ENCODE assay signal across 2 cellular contexts in the genomic region with DNA sequence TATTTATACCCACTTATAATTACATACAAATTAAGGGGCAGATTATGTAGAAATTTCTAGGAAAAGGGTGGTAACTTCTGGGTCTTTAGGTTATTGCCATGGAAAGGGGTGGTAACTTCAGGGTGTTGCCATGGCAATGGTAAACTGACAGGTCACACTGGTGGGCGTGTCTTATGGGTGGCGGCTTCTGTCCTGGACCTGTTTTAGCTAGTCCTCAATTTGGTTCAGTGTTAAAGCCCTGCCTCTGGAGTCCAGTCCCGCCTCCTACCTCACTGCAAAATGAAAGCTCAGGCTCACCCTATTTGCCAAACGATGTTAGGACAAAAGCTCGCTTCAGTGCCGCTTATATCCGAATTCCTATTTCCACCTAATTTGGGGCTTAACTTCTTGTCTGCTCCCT.
TF ChIP-seq lines count a peak whose summit lies in the region.

No MANE protein-coding gene starts in this region.

TF ChIP-seq in IMR-90, 13 proteins besides CTCF, POLR2A, EP300 and RAD21 (continued from another document):
- TF ChIP-seq MAZ (IDR thresholded peaks at IDR 0.05; ENCODE audit: borderline replicate concordance, low read depth, low read length): no peak
- no peak for TF ChIP-seq MAFK (IDR thresholded peaks at IDR 0.05; ENCODE audit: low read depth, low read length)
- no peak for TF ChIP-seq RFX5 (IDR thresholded peaks at IDR 0.05; ENCODE audit: low read depth, low read length)
- TF ChIP-seq BHLHE40 (IDR thresholded peaks at IDR 0.05; ENCODE audit: low read depth, low read length): no peak
- TF ChIP-seq RCOR1 (IDR thresholded peaks at IDR 0.05; ENCODE audit: insufficient replicate concordance, low read length): no peak
- TF ChIP-seq FOS (IDR thresholded peaks at IDR 0.05; ENCODE audit: low read depth, low read length): no peak
- TF ChIP-seq, protein P1, sequence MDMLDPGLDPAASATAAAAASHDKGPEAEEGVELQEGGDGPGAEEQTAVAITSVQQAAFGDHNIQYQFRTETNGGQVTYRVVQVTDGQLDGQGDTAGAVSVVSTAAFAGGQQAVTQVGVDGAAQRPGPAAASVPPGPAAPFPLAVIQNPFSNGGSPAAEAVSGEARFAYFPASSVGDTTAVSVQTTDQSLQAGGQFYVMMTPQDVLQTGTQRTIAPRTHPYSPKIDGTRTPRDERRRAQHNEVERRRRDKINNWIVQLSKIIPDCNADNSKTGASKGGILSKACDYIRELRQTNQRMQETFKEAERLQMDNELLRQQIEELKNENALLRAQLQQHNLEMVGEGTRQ (IDR thresholded peaks at IDR 0.05; ENCODE audit: low read depth, low read length): no peak

TF ChIP-seq in WTC11, 78 proteins besides CTCF, POLR2A, EP300 and RAD21 (continued from another document):
- TF ChIP-seq E2F1 (CRISPR knock-in tag; IDR thresholded peaks at IDR 0.05) (no peak), SOX15 (CRISPR knock-in tag; IDR thresholded peaks at IDR 0.05) (no peak), NFE2L1 (CRISPR knock-in tag; IDR thresholded peaks at IDR 0.05) (no peak), ZNF416 (CRISPR knock-in tag; IDR thresholded peaks at IDR 0.05) (no peak)
